In the genomic region with DNA sequence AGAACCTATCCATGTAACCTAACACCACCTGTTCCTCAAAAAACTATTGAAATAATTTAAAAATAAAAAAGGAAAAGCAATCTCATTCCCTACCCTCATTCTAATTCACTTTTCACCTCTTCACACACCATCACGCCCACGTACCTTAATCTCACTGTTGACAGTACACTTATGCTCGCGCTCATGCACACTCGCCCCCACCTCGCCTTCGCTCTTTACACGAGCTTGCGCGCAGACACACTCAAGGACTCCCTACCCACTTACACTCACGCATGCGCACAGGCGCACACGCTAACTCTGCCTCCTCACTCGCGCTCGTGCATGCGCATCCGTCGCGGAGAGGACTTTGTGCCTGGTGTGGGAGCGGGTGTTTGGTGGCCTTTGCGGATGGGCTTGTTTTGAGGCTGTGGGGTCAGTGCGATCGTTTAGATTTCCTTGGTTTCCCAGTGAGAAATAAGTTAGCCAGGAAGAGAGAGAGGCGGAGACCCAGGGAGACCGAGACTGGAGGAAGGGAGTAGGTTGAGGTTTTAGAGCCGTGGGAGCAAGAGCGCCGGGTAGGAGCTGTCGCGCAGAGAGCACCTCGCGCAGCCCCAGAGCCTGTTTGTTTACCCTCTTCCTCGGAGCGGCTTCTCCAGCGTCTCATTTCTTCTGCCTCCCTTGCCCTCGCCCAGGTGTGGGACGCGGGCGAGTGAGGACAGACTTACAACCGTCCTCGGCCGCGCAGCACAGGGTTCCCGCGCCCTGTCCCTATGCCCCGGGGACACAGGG, we compare ENCODE assay signal across 8 cellular contexts. TPM values are rescaled to one million over a fixed set of nuclear protein-coding genes. Genes with fewer than 3 reads are reported as not detected.
A peak's percentile ranks its signal among the peaks of the same experiment; 100 is the strongest.
DNase-seq lines count a peak whose midpoint lies in the region; ATAC-seq, FAIRE-seq and TF ChIP-seq lines count a peak whose summit lies in the region.

No MANE protein-coding gene starts in this region.

- H3K36me3 Mint-ChIP-seq in central memory CD8-positive, alpha-beta T cell (ENCODE audit: insufficient read depth): peaks cover 4% of the 10 kb centered on the region

- H3K27ac Mint-ChIP-seq in central memory CD8-positive, alpha-beta T cell (ENCODE audit: low read depth): peak overlapping the region; percentile 26

- no peak for DNase-seq in GM12891 (ENCODE audit: insufficient read length, low spot score)
- DNase-seq in NCI-H2081 (lab: John Stamatoyannopoulos, UW): peak; percentile 83 to 89
- DNase-seq in central memory CD8-positive, alpha-beta T cell (ENCODE audit: low spot score in 2 of 2): peak; percentile 53 to 64
- DNase-seq in kidney glomerular epithelial cell (lab: John Stamatoyannopoulos, UW): peak; percentile 81
- peak; percentile 53 to 67 for DNase-seq in stimulated activated CD4-positive, alpha-beta T cell treated with anti-CD3 and anti-CD28 coated beads, Interleukin-1b, Interleukin-23, amount 100 ng/mL, for 1 hour (ENCODE audit: low read depth in 2 of 2)

- FAIRE-seq in GM12891 (lab: Jason Lieb, UNC): peak; percentile 94

- ATAC-seq in HG02642 (IDR thresholded peaks at IDR 0.05; ENCODE audit: poor library complexity, unreplicated experiment) (peak; percentile 86), HG03108 (IDR thresholded peaks at IDR 0.05; ENCODE audit: unreplicated experiment) (no peak)
- peak; percentile 82 to 83 for ATAC-seq in activated CD4-positive, CD25-positive, alpha-beta regulatory T cell treated with anti-CD3 and anti-CD28 coated beads, Interleukin-2, amount 50 U/mL, for 24 hours
- ATAC-seq in central memory CD8-positive, alpha-beta T cell (replicated peaks; ENCODE audit: extremely low read depth, poor library complexity, severe bottlenecking): peak; percentile 87

- no peaks in the 10 kb centered on the region for H3K9me3 Mint-ChIP-seq in central memory CD8-positive, alpha-beta T cell

- H3K27me3 Mint-ChIP-seq in central memory CD8-positive, alpha-beta T cell: peaks cover 53% of the 10 kb centered on the region

- peak overlapping the region; percentile 75 for H3K4me3 Mint-ChIP-seq in central memory CD8-positive, alpha-beta T cell

- TF ChIP-seq POLR2A in GM12891 (IDR thresholded peaks at IDR 0.05; ENCODE audit: low read depth, low read length): no peak

- peaks cover 11% of the 10 kb centered on the region for H3K4me1 Mint-ChIP-seq in central memory CD8-positive, alpha-beta T cell

TF ChIP-seq in GM12891, 5 proteins besides CTCF, POLR2A, EP300 and RAD21:
- TF ChIP-seq TAF1 (IDR thresholded peaks at IDR 0.05; ENCODE audit: low read depth, low read length): no peak
- no peak for TF ChIP-seq SPI1 (IDR thresholded peaks at IDR 0.05; ENCODE audit: low read depth, low read length)
- no peak for TF ChIP-seq PAX5 (IDR thresholded peaks at IDR 0.05; ENCODE audit: insufficient read depth, low read length, severe bottlenecking)
- no peak for TF ChIP-seq POLR2AphosphoS5 (IDR thresholded peaks at IDR 0.05; ENCODE audit: low read depth, low read length)
- no peak for TF ChIP-seq POU2F2 (IDR thresholded peaks at IDR 0.05; ENCODE audit: low read depth, low read length)
TF ChIP-seq in GM12891: peak in this region for 0.

RNA-seq across cellular contexts. Expression of a gene that starts 8.1 kb away (rescaled TPM):
- polyA plus RNA-seq in GM12891 (2012; ENCODE audit: low read depth, missing spikeins): not detected

RNA-seq across cellular contexts. Expression of a gene that starts 27.4 kb away (rescaled TPM):
- polyA plus RNA-seq in GM12891 (2012; ENCODE audit: low read depth, missing spikeins): 9.1 TPM
